Comparison of ENCODE assay signal across 10 cellular contexts in the genomic region with DNA sequence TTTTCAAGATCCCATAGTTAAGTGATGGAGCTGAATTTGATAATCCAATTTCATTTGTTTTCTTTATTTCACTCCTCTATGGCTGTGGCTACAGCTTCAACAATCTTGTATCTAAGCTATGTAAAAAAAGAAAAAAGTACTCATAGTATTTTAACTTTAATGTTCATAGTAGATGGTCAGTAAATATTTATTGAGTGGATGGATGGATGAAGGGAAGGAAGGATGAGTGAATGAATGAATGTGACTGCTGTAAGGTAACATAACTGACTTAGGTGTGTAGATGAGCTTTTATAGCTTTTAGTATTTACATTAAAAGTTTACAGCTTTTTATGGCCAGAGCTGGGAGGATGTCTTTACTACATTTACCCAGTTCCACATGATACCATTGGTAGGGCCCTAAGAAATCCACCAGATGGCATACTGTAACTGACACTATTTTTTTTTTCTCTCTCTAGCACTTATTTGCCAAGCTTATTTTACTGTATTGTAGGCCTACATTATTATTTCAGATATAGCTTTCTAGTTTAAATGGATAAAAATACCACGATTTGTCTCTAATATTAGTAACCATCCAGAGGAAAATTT. TPM values are rescaled to one million over a fixed set of nuclear protein-coding genes. Genes with fewer than 3 reads are reported as not detected.
DNase-seq lines count a peak whose midpoint lies in the region; ATAC-seq, FAIRE-seq and TF ChIP-seq lines count a peak whose summit lies in the region.
"Had no signal": no experiment of that assay in that cellular context is flagged by ENCODE, and none has a peak within 500 bp of the region (broad histone marks: within the 10 kb centered on the region; RNA-seq: fewer than 3 reads in every experiment).

No MANE protein-coding gene starts in this region.

- H3K4me1 Mint-ChIP-seq in GM23338 = no peaks in the 10 kb centered on the region

- H3K4me1 ChIP-seq in GM23338 (ENCODE audit: insufficient read depth) (no peaks in the 10 kb centered on the region), OCI-LY3 (ENCODE audit: low read length) (peaks cover 45% of the 10 kb centered on the region)

- no peaks in the 10 kb centered on the region for H3K9me2 ChIP-seq in GM23338 (ENCODE audit: insufficient read depth)

- H3K27me3 Mint-ChIP-seq in GM23338 (ENCODE audit: insufficient read depth, low read depth, poor library complexity) = no peaks in the 10 kb centered on the region

- H3K36me3 Mint-ChIP-seq in GM23338 (ENCODE audit: low read depth) = peaks cover 68% of the 10 kb centered on the region

- CTCF ChIA-PET in AG04449 (lab: Yijun Ruan, JAX) = interaction anchor here (0.7 to 2.3 kb wide), 7 partner anchors 13 to 280 kb away, joined by 3 to 20 read pairs (median 4); no protein-coding TSS in a partner anchor

- no peak overlapping the region for H3K9ac ChIP-seq in OCI-LY3 (ENCODE audit: low read length)

- POLR2A ChIA-PET in AG04449 (lab: Yijun Ruan, JAX) = no interaction called here

- no peaks in the 10 kb centered on the region for H3K9me3 Mint-ChIP-seq in GM23338
- H3K9me3 Mint-ChIP-seq: CD8-positive, alpha-beta T cell had no signal

- ATAC-seq in GM23338 = no peak
- no peak for ATAC-seq in HG03139 (IDR thresholded peaks at IDR 0.05; ENCODE audit: unreplicated experiment)
- ATAC-seq: CD8-positive, alpha-beta T cell had no signal

- TF ChIP-seq CTCF in AG04449 (IDR thresholded peaks at IDR 0.05; ENCODE audit: insufficient read depth, low read length, missing control alignments) = peak; percentile 14
- peak in 1 of 2 experiments; percentile 38; a peak in 3 of 4 replicates for TF ChIP-seq CTCF in GM23338 (conservative IDR thresholded peaks at IDR 0.05; ENCODE audit: low read depth in 2 of 2)
- TF ChIP-seq CTCF in OCI-LY3 (IDR thresholded peaks at IDR 0.05; ENCODE audit: low read depth, low read length) = peak; percentile 51
- peak; percentile 3 for TF ChIP-seq CTCF in fibroblast of mammary gland (conservative IDR thresholded peaks at IDR 0.05; ENCODE audit: control insufficient read depth, insufficient read depth, low read depth, low read length)

- FAIRE-seq in HTR-8/SVneo (lab: Jason Lieb, UNC) = no peak

- H3K9me3 ChIP-seq in OCI-LY3 (ENCODE audit: insufficient read depth, low read length) = no peaks in the 10 kb centered on the region

- H4K20me1 ChIP-seq in GM23338 (replicated peaks; ENCODE audit: insufficient read depth) (no peaks in the 10 kb centered on the region), OCI-LY3 (ENCODE audit: insufficient read depth, low read length) (peaks cover 3% of the 10 kb centered on the region; the same call in 1 of the 2 replicates)

- H3K79me2 ChIP-seq in GM23338 (replicated peaks; ENCODE audit: insufficient read depth) = no peaks in the 10 kb centered on the region
- H3K79me2 ChIP-seq in OCI-LY3 (ENCODE audit: low read length) = no peaks in the 10 kb centered on the region

- H3K36me3 ChIP-seq in GM23338 (ENCODE audit: insufficient read depth) = peaks cover 51% of the 10 kb centered on the region
- peaks cover 46% of the 10 kb centered on the region for H3K36me3 ChIP-seq in OCI-LY3 (replicated peaks; ENCODE audit: low read depth, low read length)

- H2AFZ ChIP-seq in GM23338 (no peak overlapping the region), OCI-LY3 (ENCODE audit: low read depth, low read length) (no peak overlapping the region)

- H3K4me2 ChIP-seq in GM23338 (no peak overlapping the region), OCI-LY3 (ENCODE audit: low read length) (peak overlapping the region; percentile 70)

- H3K27me3 ChIP-seq in GM23338 (ENCODE audit: insufficient read depth) (no peaks in the 10 kb centered on the region), OCI-LY3 (ENCODE audit: low read depth, low read length) (no peaks in the 10 kb centered on the region)

- H3F3A ChIP-seq in GM23338 (replicated peaks; ENCODE audit: low read depth) = no peaks in the 10 kb centered on the region

- no peak overlapping the region for H3K27ac ChIP-seq in GM23338 (ENCODE audit: low read depth)
- H3K27ac ChIP-seq in OCI-LY3 (ENCODE audit: low read length) = peak overlapping the region; percentile 61

- no peak overlapping the region for H3K4me3 Mint-ChIP-seq in GM23338
- H3K4me3 Mint-ChIP-seq: CD8-positive, alpha-beta T cell had no signal

- H3K4me3 ChIP-seq in AG04449 (ENCODE audit: low read depth, low read length) = no peak overlapping the region
- H3K4me3 ChIP-seq in GM23338 = no peak overlapping the region
- H3K4me3 ChIP-seq in OCI-LY3 (ENCODE audit: low read length) = peak overlapping the region; percentile 6; the same call in 1 of the 2 replicates
- no peak overlapping the region for H3K4me3 ChIP-seq in fibroblast of mammary gland (ENCODE audit: control insufficient read depth, low read depth, low read length)

- no peak overlapping the region for H3K27ac Mint-ChIP-seq in GM23338
- H3K27ac Mint-ChIP-seq: CD8-positive, alpha-beta T cell had no signal

- DNase-seq in AG04449 (ENCODE audit: low read depth, low spot score) (no peak), GM23338 (ENCODE audit: low spot score) (peak; percentile 21), fibroblast of mammary gland (ENCODE audit: low read depth) (peak; percentile 7), hippocampal formation (lab: John Stamatoyannopoulos, UW) (no peak), HTR-8/SVneo (ENCODE audit: insufficient read length, low spot score) (no peak), NCI-H526 treated with DMSO at 0.1 percent for 48 hours (lab: John Stamatoyannopoulos, UW) (no peak)
- DNase-seq: CD8-positive, alpha-beta T cell; NCI-H1092 treated with DMSO at 0.1 percent for 48 hours had no signal

TF ChIP-seq in GM23338, 12 proteins besides CTCF, POLR2A, EP300 and RAD21 (continues in another document):
- TF ChIP-seq ETS1 (IDR thresholded peaks at IDR 0.05) = no peak
- no peak for TF ChIP-seq EZH2 (IDR thresholded peaks at IDR 0.05; ENCODE audit: low read depth, unreplicated experiment)
- TF ChIP-seq ZNF331 (CRISPR knock-in tag; IDR thresholded peaks at IDR 0.05; ENCODE audit: low read depth) = no peak
- TF ChIP-seq, protein P1, sequence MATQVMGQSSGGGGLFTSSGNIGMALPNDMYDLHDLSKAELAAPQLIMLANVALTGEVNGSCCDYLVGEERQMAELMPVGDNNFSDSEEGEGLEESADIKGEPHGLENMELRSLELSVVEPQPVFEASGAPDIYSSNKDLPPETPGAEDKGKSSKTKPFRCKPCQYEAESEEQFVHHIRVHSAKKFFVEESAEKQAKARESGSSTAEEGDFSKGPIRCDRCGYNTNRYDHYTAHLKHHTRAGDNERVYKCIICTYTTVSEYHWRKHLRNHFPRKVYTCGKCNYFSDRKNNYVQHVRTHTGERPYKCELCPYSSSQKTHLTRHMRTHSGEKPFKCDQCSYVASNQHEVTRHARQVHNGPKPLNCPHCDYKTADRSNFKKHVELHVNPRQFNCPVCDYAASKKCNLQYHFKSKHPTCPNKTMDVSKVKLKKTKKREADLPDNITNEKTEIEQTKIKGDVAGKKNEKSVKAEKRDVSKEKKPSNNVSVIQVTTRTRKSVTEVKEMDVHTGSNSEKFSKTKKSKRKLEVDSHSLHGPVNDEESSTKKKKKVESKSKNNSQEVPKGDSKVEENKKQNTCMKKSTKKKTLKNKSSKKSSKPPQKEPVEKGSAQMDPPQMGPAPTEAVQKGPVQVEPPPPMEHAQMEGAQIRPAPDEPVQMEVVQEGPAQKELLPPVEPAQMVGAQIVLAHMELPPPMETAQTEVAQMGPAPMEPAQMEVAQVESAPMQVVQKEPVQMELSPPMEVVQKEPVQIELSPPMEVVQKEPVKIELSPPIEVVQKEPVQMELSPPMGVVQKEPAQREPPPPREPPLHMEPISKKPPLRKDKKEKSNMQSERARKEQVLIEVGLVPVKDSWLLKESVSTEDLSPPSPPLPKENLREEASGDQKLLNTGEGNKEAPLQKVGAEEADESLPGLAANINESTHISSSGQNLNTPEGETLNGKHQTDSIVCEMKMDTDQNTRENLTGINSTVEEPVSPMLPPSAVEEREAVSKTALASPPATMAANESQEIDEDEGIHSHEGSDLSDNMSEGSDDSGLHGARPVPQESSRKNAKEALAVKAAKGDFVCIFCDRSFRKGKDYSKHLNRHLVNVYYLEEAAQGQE (IDR thresholded peaks at IDR 0.05; ENCODE audit: unreplicated experiment) = no peak
- no peak for TF ChIP-seq CREB1 (CRISPR knock-in tag; IDR thresholded peaks at IDR 0.05; ENCODE audit: low read depth)

RNA-seq across cellular contexts. Expression of gene HRH4, which starts 13.4 kb away (rescaled TPM):
- total RNA-seq in GM23338 (2014; rRNA removed; shearing (Covaris generic)) = 0.17 TPM in 1 of 2 replicates, not detected in the other
- 0.07 TPM in 1 of 2 replicates, not detected in the other for polyA plus RNA-seq in GM23338 (2016; fragmentation: Nextera tagmentation; extraction: Ambion mirVana)
- total RNA-seq: CD8-positive, alpha-beta T cell had no signal

RNA-seq across cellular contexts. Expression of gene IMPACT, which starts 20.6 kb away (rescaled TPM):
- total RNA-seq in GM23338 (2014; rRNA removed; shearing (Covaris generic)) = 42.1 and 46.6 TPM in 2 replicates
- 43.8 and 47.6 TPM in 2 replicates for polyA plus RNA-seq in GM23338 (2016; fragmentation: Nextera tagmentation; extraction: Ambion mirVana)

RNA-seq across cellular contexts. Expression of gene OSBPL1A, which starts 49.4 kb away (rescaled TPM):
- 64.8 and 71.4 TPM in 2 replicates for total RNA-seq in GM23338 (2014; rRNA removed; shearing (Covaris generic))
- 55.6 and 67.5 TPM in 2 replicates for polyA plus RNA-seq in GM23338 (2016; fragmentation: Nextera tagmentation; extraction: Ambion mirVana)

Comparison
In these comparisons a context has a peak if more than half of its experiments do, and no peak if none do; other contexts are left out.
1. DNase-seq: peak in GM23338 (single experiment) and fibroblast of mammary gland (single experiment); none in AG04449 (single experiment), hippocampal formation (0 of 2), HTR-8/SVneo (single experiment) and NCI-H526 treated with DMSO at 0.1 percent for 48 hours (single experiment).